1 cellular context compared by ENCODE assay signal in the genomic region with DNA sequence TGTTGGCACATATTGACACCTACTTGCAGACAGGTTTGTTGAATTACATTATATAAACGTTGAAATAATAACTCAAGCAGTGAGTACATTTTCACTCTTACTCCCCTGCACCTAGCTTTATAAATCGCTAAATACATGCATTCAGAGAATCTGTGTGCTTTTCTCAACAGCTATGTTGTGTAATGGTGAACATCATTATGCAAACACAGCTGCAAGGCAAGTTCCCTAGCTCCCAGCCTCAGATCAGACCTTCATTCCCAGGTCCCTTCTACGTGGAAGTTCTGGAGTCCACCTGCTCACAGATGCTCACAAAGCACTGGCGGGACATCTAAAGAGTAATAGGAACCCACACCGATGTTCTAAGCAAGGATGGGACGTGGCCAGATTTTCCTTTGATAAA.
A peak's percentile ranks its signal among the peaks of the same experiment; 100 is the strongest.
TF ChIP-seq lines count a peak whose summit lies in the region.

No MANE protein-coding gene starts in this region.

TF ChIP-seq in HepG2, 621 proteins besides CTCF, POLR2A, EP300 and RAD21 (continued from another document):
- TF ChIP-seq, protein P1, sequence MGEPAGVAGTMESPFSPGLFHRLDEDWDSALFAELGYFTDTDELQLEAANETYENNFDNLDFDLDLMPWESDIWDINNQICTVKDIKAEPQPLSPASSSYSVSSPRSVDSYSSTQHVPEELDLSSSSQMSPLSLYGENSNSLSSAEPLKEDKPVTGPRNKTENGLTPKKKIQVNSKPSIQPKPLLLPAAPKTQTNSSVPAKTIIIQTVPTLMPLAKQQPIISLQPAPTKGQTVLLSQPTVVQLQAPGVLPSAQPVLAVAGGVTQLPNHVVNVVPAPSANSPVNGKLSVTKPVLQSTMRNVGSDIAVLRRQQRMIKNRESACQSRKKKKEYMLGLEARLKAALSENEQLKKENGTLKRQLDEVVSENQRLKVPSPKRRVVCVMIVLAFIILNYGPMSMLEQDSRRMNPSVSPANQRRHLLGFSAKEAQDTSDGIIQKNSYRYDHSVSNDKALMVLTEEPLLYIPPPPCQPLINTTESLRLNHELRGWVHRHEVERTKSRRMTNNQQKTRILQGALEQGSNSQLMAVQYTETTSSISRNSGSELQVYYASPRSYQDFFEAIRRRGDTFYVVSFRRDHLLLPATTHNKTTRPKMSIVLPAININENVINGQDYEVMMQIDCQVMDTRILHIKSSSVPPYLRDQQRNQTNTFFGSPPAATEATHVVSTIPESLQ (CRISPR knock-in tag; conservative IDR thresholded peaks at IDR 0.05) = no peak
- TF ChIP-seq DPF2 (CRISPR knock-in tag; IDR thresholded peaks at IDR 0.05; ENCODE audit: borderline replicate concordance, low read depth) = no peak
- no peak for TF ChIP-seq REXO4 (CRISPR knock-in tag; IDR thresholded peaks at IDR 0.05; ENCODE audit: borderline replicate concordance)
- 0 out of 2 replicates have a peak, but pooled peaks have one; percentile 49 for TF ChIP-seq ZNF264 (CRISPR knock-in tag; IDR thresholded peaks at IDR 0.05)
- TF ChIP-seq, protein P2, sequence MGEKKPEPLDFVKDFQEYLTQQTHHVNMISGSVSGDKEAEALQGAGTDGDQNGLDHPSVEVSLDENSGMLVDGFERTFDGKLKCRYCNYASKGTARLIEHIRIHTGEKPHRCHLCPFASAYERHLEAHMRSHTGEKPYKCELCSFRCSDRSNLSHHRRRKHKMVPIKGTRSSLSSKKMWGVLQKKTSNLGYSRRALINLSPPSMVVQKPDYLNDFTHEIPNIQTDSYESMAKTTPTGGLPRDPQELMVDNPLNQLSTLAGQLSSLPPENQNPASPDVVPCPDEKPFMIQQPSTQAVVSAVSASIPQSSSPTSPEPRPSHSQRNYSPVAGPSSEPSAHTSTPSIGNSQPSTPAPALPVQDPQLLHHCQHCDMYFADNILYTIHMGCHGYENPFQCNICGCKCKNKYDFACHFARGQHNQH (CRISPR knock-in tag; IDR thresholded peaks at IDR 0.05) = no peak
